Comparison of ENCODE assay signal across 14 cellular contexts in genomic region chr19:51692065-51692915, GRCh38. TPM values are rescaled to one million over a fixed set of nuclear protein-coding genes. Genes with fewer than 3 reads are reported as not detected.
DNase-seq lines count a peak whose midpoint lies in the region; ATAC-seq and TF ChIP-seq lines count a peak whose summit lies in the region.
"Had no signal": no experiment of that assay in that cellular context is flagged by ENCODE, and none has a peak within 500 bp of the region (broad histone marks: within the 10 kb centered on the region; RNA-seq: fewer than 3 reads in every experiment).

No MANE protein-coding gene starts in this region.

- CTCF ChIA-PET in activated CD4-positive, alpha-beta T cell treated with anti-CD3 and anti-CD28 coated beads for 36 hours (lab: Charles Lee): no interaction called here

- no peak for ATAC-seq in natural killer cell
- no peak for ATAC-seq in GM21528 (IDR thresholded peaks at IDR 0.05; ENCODE audit: low FRiP score, unreplicated experiment)
- ATAC-seq in activated CD4-positive, alpha-beta T cell treated with anti-CD3 and anti-CD28 coated beads for 36 hours: no peak

- H3K4me3 Mint-ChIP-seq in natural killer cell: no peak overlapping the region
- no peak overlapping the region for H3K4me3 Mint-ChIP-seq in activated CD4-positive, alpha-beta T cell treated with anti-CD3 and anti-CD28 coated beads for 36 hours

- H3K27ac Mint-ChIP-seq in natural killer cell: no peak overlapping the region
- H3K27ac Mint-ChIP-seq in activated CD4-positive, alpha-beta T cell treated with anti-CD3 and anti-CD28 coated beads for 36 hours: no peak overlapping the region

- H3K9ac ChIP-seq in adipocyte (ENCODE audit: low read length) (peak overlapping the region; percentile 61), iPS-18a (ENCODE audit: low read length) (no peak overlapping the region), skeletal muscle tissue (ENCODE audit: low read depth in 1 of 3, low read length in 3 of 3) (no peak overlapping the region)

- DNase-seq in GM13977 (ENCODE audit: low spot score): peak; percentile 17
- no peak for DNase-seq in adipocyte (ENCODE audit: low read depth)
- no peak for DNase-seq in natural killer cell
- no peak for DNase-seq in activated CD4-positive, alpha-beta T cell treated with anti-CD3 and anti-CD28 coated beads for 36 hours
- no peak for DNase-seq in DMS79 treated with DMSO at 0.1 percent for 48 hours (lab: John Stamatoyannopoulos, UW)
- DNase-seq: amniotic stem cell; DND-41; retina; stimulated activated naive CD4-positive, alpha-beta T cell had no signal

- no peaks in the 10 kb centered on the region for H3K27me3 ChIP-seq in adipocyte (replicated peaks; ENCODE audit: control insufficient read depth, insufficient read depth, low read length)
- H3K27me3 ChIP-seq in iPS-18a (ENCODE audit: control insufficient read depth, insufficient read depth, low read length): no peaks in the 10 kb centered on the region
- peaks cover 3 to 11% (median 8%) of the 10 kb centered on the region in 3 donors for H3K27me3 ChIP-seq in skeletal muscle tissue (ENCODE audit: control insufficient read depth in 3 of 3, insufficient read depth in 3 of 3, low read length in 3 of 3)

- H3K4me1 ChIP-seq in adipocyte (ENCODE audit: control insufficient read depth, insufficient read depth, low read length) (peaks cover 22% of the 10 kb centered on the region), iPS-18a (ENCODE audit: control insufficient read depth, low read depth, low read length) (peaks cover 13% of the 10 kb centered on the region), skeletal muscle tissue (ENCODE audit: control insufficient read depth in 3 of 3, insufficient read depth in 3 of 3, low read length in 3 of 3) (peaks cover 8 to 23% (median 17%) of the 10 kb centered on the region in 3 donors)

- POLR2A ChIA-PET in activated CD4-positive, alpha-beta T cell treated with anti-CD3 and anti-CD28 coated beads for 36 hours (lab: Charles Lee): no interaction called here

- no peak for TF ChIP-seq CTCF in GM13977 (IDR thresholded peaks at IDR 0.05; ENCODE audit: extremely low read depth, insufficient read depth, missing control alignments)
- no peak for TF ChIP-seq CTCF in natural killer cell (IDR thresholded peaks at IDR 0.05)

- H3K4me3 ChIP-seq in adipocyte (ENCODE audit: low read length) (peak overlapping the region; percentile 99), iPS-18a (ENCODE audit: low read length) (peak overlapping the region; percentile 24), skeletal muscle tissue (ENCODE audit: low read length in 3 of 3) (peak overlapping the region in 2 of 3 donors; percentile 29 to 62)

- no peaks in the 10 kb centered on the region for H3K9me3 Mint-ChIP-seq in natural killer cell
- H3K9me3 Mint-ChIP-seq in activated CD4-positive, alpha-beta T cell treated with anti-CD3 and anti-CD28 coated beads for 36 hours (ENCODE audit: low read depth): no peaks in the 10 kb centered on the region
- H3K9me3 Mint-ChIP-seq: activated CD4-positive, alpha-beta T cell treated with anti-CD3 and anti-CD28 coated beads, Interleukin-2, amount 10 ng/mL, durations not matched to agents 24 days and 14 days had no signal

- in situ Hi-C loops in GM13977 (cut with MboI; ENCODE audit: low pct_unique_long_range_greater_than_20kb, low sequenced_read_pairs, unreplicated experiment): no loop called here

- intact Hi-C loops in natural killer cell (cut with micrococcal nuclease): no loop called here
- intact Hi-C loops in activated CD4-positive, alpha-beta T cell treated with anti-CD3 and anti-CD28 coated beads for 36 hours (cut with DNase I, micrococcal nuclease): no loop called here

- H3K9me3 ChIP-seq in adipocyte (ENCODE audit: control insufficient read depth, low read length) (no peaks in the 10 kb centered on the region), iPS-18a (ENCODE audit: control insufficient read depth, low read depth, low read length) (no peaks in the 10 kb centered on the region), skeletal muscle tissue (ENCODE audit: control insufficient read depth in 3 of 3, low read length in 3 of 3) (no peaks in the 10 kb centered on the region)

- H3K36me3 Mint-ChIP-seq in natural killer cell: no peaks in the 10 kb centered on the region
- peaks cover 4% of the 10 kb centered on the region for H3K36me3 Mint-ChIP-seq in activated CD4-positive, alpha-beta T cell treated with anti-CD3 and anti-CD28 coated beads for 36 hours (ENCODE audit: low read depth)

- H3K27me3 Mint-ChIP-seq in natural killer cell (ENCODE audit: low read depth in 2 of 2): peaks cover 25 to 57% of the 10 kb centered on the region in 2 donors
- no peaks in the 10 kb centered on the region for H3K27me3 Mint-ChIP-seq in activated CD4-positive, alpha-beta T cell treated with anti-CD3 and anti-CD28 coated beads for 36 hours

- H3K27ac ChIP-seq in iPS-18a (ENCODE audit: low read length): no peak overlapping the region
- peak overlapping the region; percentile 5 for H3K27ac ChIP-seq in skeletal muscle tissue (ENCODE audit: low read depth, low read length)

- H3K36me3 ChIP-seq in adipocyte (ENCODE audit: control insufficient read depth, insufficient read depth, low read length, severe bottlenecking) (peaks cover 36% of the 10 kb centered on the region), iPS-18a (ENCODE audit: control insufficient read depth, low read depth, low read length) (peaks cover 3% of the 10 kb centered on the region), skeletal muscle tissue (ENCODE audit: control insufficient read depth in 3 of 3, insufficient read depth in 3 of 3, low read length in 3 of 3) (peaks cover 3 to 15% (median 6%) of the 10 kb centered on the region in 3 donors)

- peaks cover 6 to 23% of the 10 kb centered on the region in 2 donors for H3K4me1 Mint-ChIP-seq in natural killer cell
- H3K4me1 Mint-ChIP-seq in activated CD4-positive, alpha-beta T cell treated with anti-CD3 and anti-CD28 coated beads for 36 hours: peaks cover 15% of the 10 kb centered on the region

RNA-seq across cellular contexts. Expression of gene SPACA6, which starts 0.8 kb away (rescaled TPM):
- 4.7 TPM for total RNA-seq in skeletal muscle tissue
- 1 to 10 TPM; 2.2 to 9.4 (median 3.7) TPM for total RNA-seq in natural killer cell
- total RNA-seq in activated CD4-positive, alpha-beta T cell treated with anti-CD3 and anti-CD28 coated beads for 36 hours: 1 to 10 TPM; 8.3 to 9.1 TPM

RNA-seq across cellular contexts. Expression of gene HAS1, which starts 31.5 kb away (rescaled TPM):
- total RNA-seq in skeletal muscle tissue (under 0.01 TPM), natural killer cell (not detected)
- not detected for total RNA-seq in activated CD4-positive, alpha-beta T cell treated with anti-CD3 and anti-CD28 coated beads for 36 hours
- total RNA-seq: activated CD4-positive, alpha-beta T cell treated with anti-CD3 and anti-CD28 coated beads, Interleukin-2, amount 10 ng/mL, durations not matched to agents 24 days and 14 days; OCI-LY7 had no signal

RNA-seq across cellular contexts. Expression of gene SIGLEC14, which starts 45.7 kb away (rescaled TPM):
- not detected for total RNA-seq in skeletal muscle tissue
- total RNA-seq in natural killer cell: 1 to 10 TPM; 2.7 to 4.9 (median 2.9) TPM
- not detected for total RNA-seq in activated CD4-positive, alpha-beta T cell treated with anti-CD3 and anti-CD28 coated beads for 36 hours
- total RNA-seq: activated CD4-positive, alpha-beta T cell treated with anti-CD3 and anti-CD28 coated beads, Interleukin-2, amount 10 ng/mL, durations not matched to agents 24 days and 14 days; OCI-LY7 had no signal

RNA-seq across cellular contexts. Expression of gene FPR1, which starts 59.4 kb away (rescaled TPM):
- total RNA-seq in skeletal muscle tissue (7.8 TPM), natural killer cell (10 to 100 TPM in 1 of 3 donors, 1 to 10 TPM in 2; 3.4 to 20.2 (median 6.4) TPM)
- not detected for total RNA-seq in activated CD4-positive, alpha-beta T cell treated with anti-CD3 and anti-CD28 coated beads for 36 hours
- total RNA-seq: activated CD4-positive, alpha-beta T cell treated with anti-CD3 and anti-CD28 coated beads, Interleukin-2, amount 10 ng/mL, durations not matched to agents 24 days and 14 days; OCI-LY7 had no signal

Comparison
In these comparisons a context has a peak if more than half of its experiments do, and no peak if none do; other contexts are left out.
1. H3K4me3 ChIP-seq: peak in every context shown above with its lines; median percentile 99 in adipocyte; 46 in skeletal muscle tissue; 24 in iPS-18a.